ENCODE assay signal across 18 cellular contexts in the genomic region with DNA sequence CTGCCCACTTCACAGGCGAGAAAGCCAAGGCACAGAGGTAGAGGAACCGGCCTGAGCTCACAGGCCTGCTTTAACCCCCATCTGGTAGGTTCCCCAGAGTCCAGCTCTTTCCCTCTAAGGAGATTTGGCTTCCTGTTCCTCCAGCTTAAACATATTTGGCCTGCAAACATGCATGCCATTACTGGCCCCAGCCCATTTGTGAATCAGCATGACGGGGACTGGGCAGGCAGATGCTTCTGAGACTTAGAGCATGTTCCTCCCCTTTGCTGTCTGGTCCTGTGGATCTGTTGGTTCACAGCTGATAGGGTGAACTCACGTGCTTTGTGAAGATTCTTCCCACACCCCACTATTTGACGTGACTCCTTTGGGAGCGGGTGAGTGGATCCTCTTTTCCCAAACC. TPM values are rescaled to one million over a fixed set of nuclear protein-coding genes. Genes with fewer than 3 reads are reported as not detected.
DNase-seq lines count a peak whose midpoint lies in the region; ATAC-seq and TF ChIP-seq lines count a peak whose summit lies in the region.
"Had no signal": no experiment of that assay in that cellular context is flagged by ENCODE, and none has a peak within 500 bp of the region (broad histone marks: within the 10 kb centered on the region; RNA-seq: fewer than 3 reads in every experiment).

No MANE protein-coding gene starts in this region.

- no peaks in the 10 kb centered on the region for H3K9me3 Mint-ChIP-seq in stimulated activated naive CD8-positive, alpha-beta T cell treated with anti-CD3 and anti-CD28 coated beads, Interleukin-15, amount 100 ng/mL, for 72 hours
- H3K9me3 Mint-ChIP-seq: activated naive CD4-positive, alpha-beta T cell treated with anti-CD3 and anti-CD28 coated beads, Interleukin-2, amount 50 U/mL, for 72 hours; type B pancreatic cell had no signal

- H3K36me3 ChIP-seq in ACC112 (ENCODE audit: insufficient read depth, low read length) (no peaks in the 10 kb centered on the region), GM23248 (ENCODE audit: low read depth) (no peaks in the 10 kb centered on the region)
- H3K36me3 ChIP-seq: cardiac muscle cell, SJCRH30 had no signal

- ATAC-seq in HG02981 (IDR thresholded peaks at IDR 0.05; ENCODE audit: unreplicated experiment): no peak
- ATAC-seq in stimulated activated naive CD8-positive, alpha-beta T cell treated with anti-CD3 and anti-CD28 coated beads, Interleukin-15, amount 100 ng/mL, for 72 hours: no peak
- ATAC-seq: activated naive CD4-positive, alpha-beta T cell treated with anti-CD3 and anti-CD28 coated beads, Interleukin-2, amount 50 U/mL, for 72 hours; heart right ventricle; mucosa of descending colon had no signal

- H3K4me3 ChIP-seq in ACC112 (ENCODE audit: low read depth, low read length): no peak overlapping the region
- H3K4me3 ChIP-seq in GM23248: no peak overlapping the region
- H3K4me3 ChIP-seq in cardiac fibroblast (replicated peaks in 1 of 2; ENCODE audit: low read depth in 2 of 2, low read length in 2 of 2): no peak overlapping the region
- H3K4me3 ChIP-seq: cardiac muscle cell, heart right ventricle, mucosa of descending colon, SJCRH30 had no signal

- DNase-seq in GM23248: peak; percentile 86
- DNase-seq in cardiac fibroblast (ENCODE audit: low read depth in 2 of 2): peak; percentile 81 to 83
- peak; percentile 57 for DNase-seq in islet precursor cell
- DNase-seq in stimulated activated CD4-positive, alpha-beta T cell treated with anti-CD3 and anti-CD28 coated beads, Interleukin-2, amount 100 ng/mL, for 48 hours: no peak
- DNase-seq in effector CD4-positive, alpha-beta T cell: no peak
- no peak for DNase-seq in stimulated activated naive CD8-positive, alpha-beta T cell treated with anti-CD3 and anti-CD28 coated beads, Interleukin-15, amount 100 ng/mL, for 72 hours
- DNase-seq: Calu3, heart right ventricle, mucosa of descending colon, NCI-H1694 treated with DMSO at 0.1 percent for 48 hours, NCI-H446 treated with DMSO at 0.1 percent for 48 hours, nucleus accumbens, SJCRH30 had no signal

- in situ Hi-C loops in GM23248 (cut with MboI): no loop called here

- H3K4me1 ChIP-seq in ACC112 (ENCODE audit: control insufficient read depth, insufficient read depth, low read length, unreplicated experiment): peaks cover 31% of the 10 kb centered on the region
- peaks cover 6% of the 10 kb centered on the region; the same call in 1 of the 2 replicates for H3K4me1 ChIP-seq in GM23248 (ENCODE audit: insufficient read depth)
- H3K4me1 ChIP-seq: SJCRH30 had no signal

- H2AFZ ChIP-seq in ACC112 (ENCODE audit: low read length, unreplicated experiment) (no peak overlapping the region), GM23248 (peak overlapping the region; percentile 67)

- no peaks in the 10 kb centered on the region for H3K9me3 ChIP-seq in GM23248 (ENCODE audit: low read depth)
- H3K9me3 ChIP-seq: heart right ventricle, mucosa of descending colon, SJCRH30 had no signal

- 40 to 42% methylated on average over 6 of the region's 6 CpGs for WGBS in GM23248 (ENCODE audit: low coverage in 1 of 2, low lambda C conversion rate in 2 of 2, missing lambda C conversion rate in 2 of 2), 2 experiments

- H3K4me3 Mint-ChIP-seq in stimulated activated naive CD8-positive, alpha-beta T cell treated with anti-CD3 and anti-CD28 coated beads, Interleukin-15, amount 100 ng/mL, for 72 hours: no peak overlapping the region
- H3K4me3 Mint-ChIP-seq: type B pancreatic cell had no signal

- no peaks in the 10 kb centered on the region for H4K20me1 ChIP-seq in GM23248 (ENCODE audit: insufficient read depth)

- no peak overlapping the region for H3K4me2 ChIP-seq in GM23248 (ENCODE audit: unreplicated experiment)

- H3K27me3 ChIP-seq in ACC112 (ENCODE audit: insufficient read depth, low read length) (no peaks in the 10 kb centered on the region), GM23248 (replicated peaks; ENCODE audit: insufficient read depth) (peaks cover 7% of the 10 kb centered on the region; the same call in 1 of the 2 replicates)
- H3K27me3 ChIP-seq: SJCRH30 had no signal

- peaks cover 80% of the 10 kb centered on the region for H3K27me3 Mint-ChIP-seq in stimulated activated naive CD8-positive, alpha-beta T cell treated with anti-CD3 and anti-CD28 coated beads, Interleukin-15, amount 100 ng/mL, for 72 hours

- no peaks in the 10 kb centered on the region for H3K9me2 ChIP-seq in GM23248 (ENCODE audit: insufficient read depth)

- no peak overlapping the region for H3K27ac Mint-ChIP-seq in stimulated activated naive CD8-positive, alpha-beta T cell treated with anti-CD3 and anti-CD28 coated beads, Interleukin-15, amount 100 ng/mL, for 72 hours
- H3K27ac Mint-ChIP-seq: type B pancreatic cell had no signal

- peaks cover 11% of the 10 kb centered on the region for H3K4me1 Mint-ChIP-seq in stimulated activated naive CD8-positive, alpha-beta T cell treated with anti-CD3 and anti-CD28 coated beads, Interleukin-15, amount 100 ng/mL, for 72 hours

- TF ChIP-seq CTCF in cardiac fibroblast (IDR thresholded peaks at IDR 0.05; ENCODE audit: low read depth, low read length): no peak

- H3K79me2 ChIP-seq in ACC112 (ENCODE audit: control insufficient read depth, insufficient read depth, low read length, unreplicated experiment): peaks cover 7% of the 10 kb centered on the region
- H3K79me2 ChIP-seq in GM23248 (ENCODE audit: insufficient read depth): no peaks in the 10 kb centered on the region

- peak overlapping the region; percentile 20; the same call in 1 of the 2 replicates for H3K27ac ChIP-seq in ACC112 (ENCODE audit: low read depth, low read length)
- no peak overlapping the region for H3K27ac ChIP-seq in GM23248
- H3K27ac ChIP-seq: cardiac muscle cell, heart right ventricle, SJCRH30 had no signal

- H3K9ac ChIP-seq in GM23248: no peak overlapping the region

- H3F3A ChIP-seq in GM23248 (ENCODE audit: insufficient read depth): no peaks in the 10 kb centered on the region

RNA-seq across cellular contexts. Expression of gene CHST1, which starts 12.6 kb away (rescaled TPM):
- not detected in 2 replicates for total RNA-seq in GM23248 (2014; rRNA removed; shearing (Covaris generic))
- polyA plus RNA-seq in GM23248 (2016; fragmentation: Nextera tagmentation; extraction: Ambion mirVana): 0.06 and 0.18 TPM in 2 replicates
- total RNA-seq: Calu3, SJCRH30 had no signal

Comparison
In these comparisons a context has a peak if more than half of its experiments do, and no peak if none do; other contexts are left out.
1. DNase-seq: peak in GM23248 (single experiment), cardiac fibroblast (2 of 2) and islet precursor cell (single experiment); none in stimulated activated CD4-positive, alpha-beta T cell treated with anti-CD3 and anti-CD28 coated beads, Interleukin-2, amount 100 ng/mL, for 48 hours (0 of 2), effector CD4-positive, alpha-beta T cell (single experiment) and stimulated activated naive CD8-positive, alpha-beta T cell treated with anti-CD3 and anti-CD28 coated beads, Interleukin-15, amount 100 ng/mL, for 72 hours (0 of 2).